Comparison of ENCODE assay signal across 1 cellular context in genomic region chr1:235128453-235129328, GRCh38.
TF ChIP-seq lines count a peak whose summit lies in the region.

Gene TOMM20, minus strand, starts transcription at chr1:235128837. Its CDS starts 122 bp downstream, at chr1:235128715.

TF ChIP-seq in GM23338, 12 proteins besides CTCF, POLR2A, EP300 and RAD21 (continued from another document):
- TF ChIP-seq, protein P1, sequence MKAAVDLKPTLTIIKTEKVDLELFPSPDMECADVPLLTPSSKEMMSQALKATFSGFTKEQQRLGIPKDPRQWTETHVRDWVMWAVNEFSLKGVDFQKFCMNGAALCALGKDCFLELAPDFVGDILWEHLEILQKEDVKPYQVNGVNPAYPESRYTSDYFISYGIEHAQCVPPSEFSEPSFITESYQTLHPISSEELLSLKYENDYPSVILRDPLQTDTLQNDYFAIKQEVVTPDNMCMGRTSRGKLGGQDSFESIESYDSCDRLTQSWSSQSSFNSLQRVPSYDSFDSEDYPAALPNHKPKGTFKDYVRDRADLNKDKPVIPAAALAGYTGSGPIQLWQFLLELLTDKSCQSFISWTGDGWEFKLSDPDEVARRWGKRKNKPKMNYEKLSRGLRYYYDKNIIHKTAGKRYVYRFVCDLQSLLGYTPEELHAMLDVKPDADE (IDR thresholded peaks at IDR 0.05): peak; percentile 72
